ENCODE assay signal across 16 cellular contexts in genomic region chr18:74540689-74541421, GRCh38. TPM values are rescaled to one million over a fixed set of nuclear protein-coding genes. Genes with fewer than 3 reads are reported as not detected.
A peak's percentile ranks its signal among the peaks of the same experiment; 100 is the strongest.
DNase-seq lines count a peak whose midpoint lies in the region; ATAC-seq, FAIRE-seq and TF ChIP-seq lines count a peak whose summit lies in the region.
"Had no signal": no experiment of that assay in that cellular context is flagged by ENCODE, and none has a peak within 500 bp of the region (broad histone marks: within the 10 kb centered on the region; RNA-seq: fewer than 3 reads in every experiment).

No MANE protein-coding gene starts in this region.

- intact Hi-C loops in transverse colon (cut with DNase I; ENCODE audit: low total_unique reads), result no loop called here
- intact Hi-C loops in activated CD4-positive, alpha-beta memory T cell treated with anti-CD3 and anti-CD28 coated beads for 36 hours (cut with micrococcal nuclease), result no loop called here

- no peaks in the 10 kb centered on the region for H3K36me3 ChIP-seq in bronchial epithelial cell (ENCODE audit: control insufficient read depth, insufficient read depth, low read length)
- H3K36me3 ChIP-seq in transverse colon, result no peaks in the 10 kb centered on the region
- H3K36me3 ChIP-seq: esophagus muscularis mucosa had no signal

- H3K4me3 ChIP-seq in bronchial epithelial cell (ENCODE audit: low read depth, low read length) (no peak overlapping the region), transverse colon (no peak overlapping the region)
- H3K4me3 ChIP-seq: esophagus muscularis mucosa had no signal

- WGBS in transverse colon (ENCODE audit: low coverage in 1 of 2), 2 donors, result 72% methylated on average over 20 of the region's 20 CpGs; no CpG with 5 or more reads in 1 of the 2 donors

- DNase-seq in stimulated activated naive CD8-positive, alpha-beta T cell treated with anti-CD3 and anti-CD28 coated beads, Interleukin-15, amount 100 ng/mL, for 72 hours, result no peak
- DNase-seq in stimulated activated naive CD8-positive, alpha-beta T cell treated with anti-CD3 and anti-CD28 coated beads, Interleukin-15, Interleukin-2, amounts not matched to agents 100 U/mL and 50 U/mL, for 24 hours, result no peak
- DNase-seq in bronchial epithelial cell (ENCODE audit: low read depth) (no peak), left lobe of liver (ENCODE audit: low spot score) (peak; percentile 40), transverse colon (peak; percentile 18), occipital lobe (lab: John Stamatoyannopoulos, UW) (no peak)
- no peak for DNase-seq in activated CD4-positive, alpha-beta memory T cell treated with anti-CD3 and anti-CD28 coated beads for 36 hours
- DNase-seq in activated T-cell treated with anti-CD3 and anti-CD28 coated beads, Interleukin-2, amount 50 U/mL, for 1 hour, result no peak
- DNase-seq: activated CD8-positive, alpha-beta memory T cell treated with anti-CD3 and anti-CD28 coated beads, Interleukin-2, amount 50 U/mL, for 48 hours; cerebellar nuclear complex; stimulated activated CD4-positive, alpha-beta T cell treated with anti-CD3 and anti-CD28 coated beads, Interleukin-12 subunit alpha, Interleukin-12 subunit beta, amount 100 ng/mL, for 4 hours had no signal

- H3K4me1 Mint-ChIP-seq in stimulated activated naive CD8-positive, alpha-beta T cell treated with anti-CD3 and anti-CD28 coated beads, Interleukin-15, amount 100 ng/mL, for 72 hours, result no peaks in the 10 kb centered on the region
- peaks cover 4% of the 10 kb centered on the region for H3K4me1 Mint-ChIP-seq in activated CD4-positive, alpha-beta memory T cell treated with anti-CD3 and anti-CD28 coated beads for 36 hours (ENCODE audit: low read depth)
- H3K4me1 Mint-ChIP-seq: memory B cell had no signal

- H3K9me3 ChIP-seq in transverse colon, result no peaks in the 10 kb centered on the region
- H3K9me3 ChIP-seq: esophagus muscularis mucosa had no signal

- TF ChIP-seq EP300 in transverse colon (IDR thresholded peaks at IDR 0.05; ENCODE audit: low read depth), result no peak

- TF ChIP-seq CTCF in bronchial epithelial cell (IDR thresholded peaks at IDR 0.05; ENCODE audit: insufficient read depth, low read length, severe bottlenecking) (no peak), transverse colon (IDR thresholded peaks at IDR 0.05) (no peak)

- H3K27me3 ChIP-seq in bronchial epithelial cell (ENCODE audit: control insufficient read depth, insufficient read depth, low read length) (no peaks in the 10 kb centered on the region), transverse colon (no peaks in the 10 kb centered on the region)

- TF ChIP-seq POLR2A in transverse colon (IDR thresholded peaks at IDR 0.05), result no peak

- peak; percentile 43 for ATAC-seq in stimulated activated naive CD8-positive, alpha-beta T cell treated with anti-CD3 and anti-CD28 coated beads, Interleukin-15, amount 100 ng/mL, for 72 hours
- no peak for ATAC-seq in stimulated activated naive CD8-positive, alpha-beta T cell treated with anti-CD3 and anti-CD28 coated beads, Interleukin-15, Interleukin-2, amounts not matched to agents 100 U/mL and 50 U/mL, for 24 hours
- peak; percentile 10 for ATAC-seq in left lobe of liver

- H3K9me3 Mint-ChIP-seq in stimulated activated naive CD8-positive, alpha-beta T cell treated with anti-CD3 and anti-CD28 coated beads, Interleukin-15, amount 100 ng/mL, for 72 hours, result no peaks in the 10 kb centered on the region
- H3K9me3 Mint-ChIP-seq in activated CD4-positive, alpha-beta memory T cell treated with anti-CD3 and anti-CD28 coated beads for 36 hours, result no peaks in the 10 kb centered on the region
- H3K9me3 Mint-ChIP-seq: memory B cell had no signal

- no peak overlapping the region for H3K4me3 Mint-ChIP-seq in stimulated activated naive CD8-positive, alpha-beta T cell treated with anti-CD3 and anti-CD28 coated beads, Interleukin-15, amount 100 ng/mL, for 72 hours
- no peak overlapping the region for H3K4me3 Mint-ChIP-seq in activated CD4-positive, alpha-beta memory T cell treated with anti-CD3 and anti-CD28 coated beads for 36 hours
- H3K4me3 Mint-ChIP-seq: activated naive CD8-positive, alpha-beta T cell; memory B cell had no signal

- peaks cover 4% of the 10 kb centered on the region for H3K27me3 Mint-ChIP-seq in stimulated activated naive CD8-positive, alpha-beta T cell treated with anti-CD3 and anti-CD28 coated beads, Interleukin-15, amount 100 ng/mL, for 72 hours
- H3K27me3 Mint-ChIP-seq in activated CD4-positive, alpha-beta memory T cell treated with anti-CD3 and anti-CD28 coated beads for 36 hours, result peaks cover 1% of the 10 kb centered on the region
- H3K27me3 Mint-ChIP-seq: activated naive CD8-positive, alpha-beta T cell had no signal

- peak; percentile 58 for FAIRE-seq in bronchial epithelial cell (lab: Jason Lieb, UNC)

- POLR2A ChIA-PET in activated CD4-positive, alpha-beta memory T cell treated with anti-CD3 and anti-CD28 coated beads for 36 hours (lab: Charles Lee), result no interaction called here

- H3K36me3 Mint-ChIP-seq in activated CD4-positive, alpha-beta memory T cell treated with anti-CD3 and anti-CD28 coated beads for 36 hours, result no peaks in the 10 kb centered on the region
- H3K36me3 Mint-ChIP-seq: activated naive CD8-positive, alpha-beta T cell; memory B cell had no signal

- H3K27ac ChIP-seq in transverse colon, result no peak overlapping the region
- H3K27ac ChIP-seq: esophagus muscularis mucosa, HL-60 had no signal

- H3K4me1 ChIP-seq in transverse colon, result no peaks in the 10 kb centered on the region

- in situ Hi-C loops in transverse colon (cut with MboI; ENCODE audit: low pct_ligation_motif_present in 1 of 4, low pct_unique_long_range_greater_than_20kb in 1 of 4, low sequenced_read_pairs in 3 of 4), result no loop called here

- no peak overlapping the region for H3K27ac Mint-ChIP-seq in stimulated activated naive CD8-positive, alpha-beta T cell treated with anti-CD3 and anti-CD28 coated beads, Interleukin-15, amount 100 ng/mL, for 72 hours
- no peak overlapping the region for H3K27ac Mint-ChIP-seq in activated CD4-positive, alpha-beta memory T cell treated with anti-CD3 and anti-CD28 coated beads for 36 hours
- H3K27ac Mint-ChIP-seq: activated naive CD8-positive, alpha-beta T cell; memory B cell had no signal

- CTCF ChIA-PET in activated CD4-positive, alpha-beta memory T cell treated with anti-CD3 and anti-CD28 coated beads for 36 hours (lab: Charles Lee), result interaction anchor here (1.8 kb wide), 1 partner anchor 11 kb away, joined by 6 read pairs; no protein-coding TSS in a partner anchor

RNA-seq across cellular contexts. Expression of gene CNDP1, which starts 6.6 kb away (rescaled TPM):
- total RNA-seq in bronchial epithelial cell (not detected in 2 replicates), left lobe of liver (66.3 TPM), transverse colon (not detected), occipital lobe (0.16 TPM)
- total RNA-seq in activated CD4-positive, alpha-beta memory T cell treated with anti-CD3 and anti-CD28 coated beads for 36 hours, result not detected
- total RNA-seq: esophagus muscularis mucosa, osteoblast had no signal

RNA-seq across cellular contexts. Expression of gene CNDP2, which starts 44.7 kb away (rescaled TPM):
- 59.5 and 67.4 TPM in 2 replicates for total RNA-seq in bronchial epithelial cell
- 243 TPM for total RNA-seq in left lobe of liver
- 100 to 1,000 TPM; 143 to 284 (median 155) TPM for total RNA-seq in transverse colon
- total RNA-seq in activated CD4-positive, alpha-beta memory T cell treated with anti-CD3 and anti-CD28 coated beads for 36 hours, result 100 to 1,000 TPM; 144 to 147 TPM
- total RNA-seq in occipital lobe, result 32.6 TPM

RNA-seq across cellular contexts. Expression of gene ZNF407, which starts 56.8 kb away (rescaled TPM):
- total RNA-seq in bronchial epithelial cell (10.0 and 11.5 TPM in 2 replicates), left lobe of liver (4.9 TPM), transverse colon (10 to 100 TPM; 13.5 to 24.1 (median 20.1) TPM), occipital lobe (31.4 TPM)
- total RNA-seq in activated CD4-positive, alpha-beta memory T cell treated with anti-CD3 and anti-CD28 coated beads for 36 hours, result 10 to 100 TPM; 10.0 to 10.5 TPM

Comparison
In these comparisons a context has a peak if more than half of its experiments do, and no peak if none do; other contexts are left out.
1. DNase-seq: peak in left lobe of liver (single experiment) and transverse colon (single experiment); none in stimulated activated naive CD8-positive, alpha-beta T cell treated with anti-CD3 and anti-CD28 coated beads, Interleukin-15, amount 100 ng/mL, for 72 hours (0 of 2), stimulated activated naive CD8-positive, alpha-beta T cell treated with anti-CD3 and anti-CD28 coated beads, Interleukin-15, Interleukin-2, amounts not matched to agents 100 U/mL and 50 U/mL, for 24 hours (single experiment), bronchial epithelial cell (single experiment), activated CD4-positive, alpha-beta memory T cell treated with anti-CD3 and anti-CD28 coated beads for 36 hours (single experiment), occipital lobe (single experiment) and activated T-cell treated with anti-CD3 and anti-CD28 coated beads, Interleukin-2, amount 50 U/mL, for 1 hour (single experiment).
2. RNA of gene CNDP1, which starts 6.6 kb away (total RNA-seq): 66.3 TPM in left lobe of liver (single experiment); not detected in activated CD4-positive, alpha-beta memory T cell treated with anti-CD3 and anti-CD28 coated beads for 36 hours, 0.16 TPM in occipital lobe (single experiment), not detected in bronchial epithelial cell and not detected in transverse colon; every median in the first group is over 10 times any median in the second.